Comparison of ENCODE assay signal across 1 cellular context in genomic region chr11:36091256-36091811, GRCh38.
TF ChIP-seq lines count a peak whose summit lies in the region.

No MANE protein-coding gene starts in this region.

TF ChIP-seq in K562, 482 proteins besides CTCF, POLR2A, EP300 and RAD21 (continued from another document and continues in another):
- TF ChIP-seq UBTF (IDR thresholded peaks at IDR 0.05; ENCODE audit: borderline replicate concordance in 1 of 2, low read depth in 2 of 2, low read length in 2 of 2): no peak
- TF ChIP-seq CBFA2T3 (IDR thresholded peaks at IDR 0.05): peak; percentile 29; the same call in 1 of the 2 replicates
- no peak for TF ChIP-seq ZNF407 (IDR thresholded peaks at IDR 0.05; ENCODE audit: low read depth)
- TF ChIP-seq ETV6 (IDR thresholded peaks at IDR 0.05; ENCODE audit: borderline replicate concordance in 1 of 2, low read depth in 2 of 2, low read length in 1 of 2): peak in 1 of 2 experiments; percentile 44; a peak in 1 of 4 replicates
- no peak for TF ChIP-seq ETV6 (CRISPR knock-in tag; IDR thresholded peaks at IDR 0.05; ENCODE audit: borderline replicate concordance)
- no peak for TF ChIP-seq ZFP1 (CRISPR knock-in tag; IDR thresholded peaks at IDR 0.05)
- no peak for TF ChIP-seq E4F1 (CRISPR knock-in tag; IDR thresholded peaks at IDR 0.05; ENCODE audit: borderline replicate concordance)
- TF ChIP-seq ZNF780A (CRISPR knock-in tag; IDR thresholded peaks at IDR 0.05): no peak
- TF ChIP-seq RERE (CRISPR knock-in tag; IDR thresholded peaks at IDR 0.05; ENCODE audit: borderline replicate concordance): no peak
- no peak for TF ChIP-seq ZNF445 (CRISPR knock-in tag; IDR thresholded peaks at IDR 0.05; ENCODE audit: low read depth)
- TF ChIP-seq ZNF589 (CRISPR knock-in tag; IDR thresholded peaks at IDR 0.05; ENCODE audit: low read depth): peak; percentile 36; the same call in 1 of the 2 replicates
- no peak for TF ChIP-seq ZNF75A (CRISPR knock-in tag; IDR thresholded peaks at IDR 0.05)
- no peak for TF ChIP-seq DLX4 (CRISPR knock-in tag; IDR thresholded peaks at IDR 0.05)
- no peak for TF ChIP-seq MAFK (IDR thresholded peaks at IDR 0.05; ENCODE audit: low read length)
- no peak for TF ChIP-seq KDM1A (IDR thresholded peaks at IDR 0.05)
- TF ChIP-seq MEF2A (IDR thresholded peaks at IDR 0.05; ENCODE audit: control insufficient read depth, low read depth, low read length): no peak
- TF ChIP-seq NFIX (CRISPR knock-in tag; IDR thresholded peaks at IDR 0.05; ENCODE audit: low read depth): no peak
- no peak for TF ChIP-seq PATZ1 (CRISPR knock-in tag; IDR thresholded peaks at IDR 0.05; ENCODE audit: borderline replicate concordance)
- TF ChIP-seq LARP7 (IDR thresholded peaks at IDR 0.05): no peak
- no peak for TF ChIP-seq TCF15 (CRISPR knock-in tag; IDR thresholded peaks at IDR 0.05)
- TF ChIP-seq SIN3A (IDR thresholded peaks at IDR 0.05; ENCODE audit: borderline replicate concordance in 2 of 2, control insufficient read depth in 1 of 2, low read depth in 2 of 2, low read length in 2 of 2): no peak
